9 cellular contexts compared by ENCODE assay signal in genomic region chr12:48003226-48004038, GRCh38. TPM values are rescaled to one million over a fixed set of nuclear protein-coding genes. Genes with fewer than 3 reads are reported as not detected.
DNase-seq lines count a peak whose midpoint lies in the region; TF ChIP-seq lines count a peak whose summit lies in the region.
"Had no signal": no experiment of that assay in that cellular context is flagged by ENCODE, and none has a peak within 500 bp of the region (broad histone marks: within the 10 kb centered on the region; RNA-seq: fewer than 3 reads in every experiment).

No MANE protein-coding gene starts in this region.

- H3K27me3 ChIP-seq in esophagus squamous epithelium: peaks cover 14 to 100% (median 29%) of the 10 kb centered on the region in 4 donors

- H3K4me3 ChIP-seq in SK-N-MC: peak overlapping the region; percentile 88
- H3K4me3 ChIP-seq in esophagus squamous epithelium: peak overlapping the region in 3 of 4 donors; percentile 43 to 69 (median 47)
- peak overlapping the region in 4 of 7 experiments; percentile 7 to 27 (median 20) for H3K4me3 ChIP-seq in skin epidermis

- no peak overlapping the region for H3K9ac ChIP-seq in SK-N-MC (ENCODE audit: insufficient read length)

- H3K9me3 ChIP-seq in SK-N-MC (ENCODE audit: low read depth, low read length) (no peaks in the 10 kb centered on the region), esophagus squamous epithelium (no peaks in the 10 kb centered on the region)

- 13 to 18% methylated on average over 18 to 33 of the region's 38 CpGs for WGBS in esophagus squamous epithelium, 2 donors

- no peak for TF ChIP-seq CTCF in esophagus squamous epithelium (IDR thresholded peaks at IDR 0.05)

- DNase-seq in NCI-H748 (lab: John Stamatoyannopoulos, UW; ENCODE audit: unreplicated experiment) (peak; percentile 64), NCI-H748 treated with DMSO at 0.1 percent for 48 hours (lab: John Stamatoyannopoulos, UW) (no peak), SK-N-MC (ENCODE audit: low read depth, low spot score) (no peak), esophagus squamous epithelium (lab: John Stamatoyannopoulos, UW) (no peak), amniotic stem cell (lab: John Stamatoyannopoulos, UW) (no peak), epidermal melanocyte (ENCODE audit: insufficient read length, low spot score) (no peak), DMS153 treated with DMSO at 0.1 percent for 48 hours (lab: John Stamatoyannopoulos, UW; ENCODE audit: unreplicated experiment) (no peak)

- intact Hi-C loops in esophagus squamous epithelium (cut with DNase I): no loop called here

- H3K27ac ChIP-seq in SK-N-MC (no peak overlapping the region), esophagus squamous epithelium (no peak overlapping the region), skin epidermis (no peak overlapping the region)

- H3K36me3 ChIP-seq in SK-N-MC (ENCODE audit: insufficient read depth, low read length): no peaks in the 10 kb centered on the region
- H3K36me3 ChIP-seq in esophagus squamous epithelium: no peaks in the 10 kb centered on the region

- TF ChIP-seq POLR2A in esophagus squamous epithelium (IDR thresholded peaks at IDR 0.05): no peak

- H3K4me1 ChIP-seq in esophagus squamous epithelium: peaks cover 31 to 50% (median 41%) of the 10 kb centered on the region in 3 donors

RNA-seq across cellular contexts. Expression of gene COL2A1, which starts 0.8 kb away (rescaled TPM):
- not detected for total RNA-seq in esophagus squamous epithelium
- total RNA-seq: mononuclear cell had no signal

RNA-seq across cellular contexts. Expression of gene TMEM106C, which starts 40.0 kb away (rescaled TPM):
- total RNA-seq in esophagus squamous epithelium: 10 to 100 TPM; 24.1 to 92.7 (median 63.5) TPM

Comparison
In these comparisons a context has a peak if more than half of its experiments do, and no peak if none do; other contexts are left out.
1. H3K4me3 ChIP-seq: peak in every context shown above with its lines; median percentile 88 in SK-N-MC; 47 in esophagus squamous epithelium; 20 in skin epidermis.